In the genomic region with DNA sequence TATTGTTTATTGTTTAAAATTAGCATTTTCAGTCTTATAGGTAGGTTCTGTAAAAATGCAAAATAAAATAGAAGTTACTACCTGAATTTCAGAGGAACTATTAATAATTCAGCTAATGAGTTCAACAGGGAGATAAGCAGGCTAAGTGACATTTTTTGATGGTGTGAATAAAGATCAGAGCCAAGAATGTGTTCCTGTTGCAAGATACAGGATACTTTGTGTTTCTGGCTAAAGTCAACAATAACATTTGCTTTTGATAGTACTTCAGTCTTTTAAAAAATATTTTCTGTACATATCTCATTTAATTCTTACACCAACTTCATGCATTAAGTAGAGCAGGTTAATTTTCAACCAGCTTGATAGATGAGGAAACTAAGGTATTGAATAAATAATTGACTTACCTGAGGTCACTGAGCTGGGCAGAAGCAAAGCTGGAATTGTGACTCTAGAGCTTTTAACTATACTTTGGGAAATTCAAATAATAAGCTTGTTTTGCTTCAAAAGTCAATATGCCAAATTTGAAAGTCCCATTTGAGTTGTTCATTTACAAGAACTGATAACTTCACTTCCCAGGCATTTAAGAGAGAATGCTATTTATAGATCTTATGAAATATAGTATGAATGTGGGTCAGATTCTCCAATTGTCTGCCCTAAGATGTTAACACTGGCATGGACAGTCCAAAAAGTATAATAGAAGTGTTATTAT, we compare ENCODE assay signal across 14 cellular contexts. TPM values are rescaled to one million over a fixed set of nuclear protein-coding genes. Genes with fewer than 3 reads are reported as not detected.
DNase-seq lines count a peak whose midpoint lies in the region; ATAC-seq, FAIRE-seq and TF ChIP-seq lines count a peak whose summit lies in the region.
"Had no signal": no experiment of that assay in that cellular context is flagged by ENCODE, and none has a peak within 500 bp of the region (broad histone marks: within the 10 kb centered on the region; RNA-seq: fewer than 3 reads in every experiment).

No MANE protein-coding gene starts in this region.

- H3K27me3 ChIP-seq in breast epithelium (no peaks in the 10 kb centered on the region), GM12878 (replicated peaks in 1 of 2; ENCODE audit: control insufficient read depth in 2 of 2, insufficient read depth in 2 of 2, low read length in 1 of 2) (no peaks in the 10 kb centered on the region), suprapubic skin (no peaks in the 10 kb centered on the region)
- H3K27me3 ChIP-seq: ovary, uterus had no signal

- CTCF ChIA-PET in MCF 10A (lab: Yijun Ruan, JAX) (interaction anchor here (0.5 to 0.7 kb wide), 3 partner anchors 41 to 172 kb away, joined by 3 to 4 read pairs (median 3); no protein-coding TSS in a partner anchor), GM12878 (lab: Yijun Ruan, JAX) (interaction anchor here (1.1 to 1.2 kb wide), 2 partner anchors 120 to 129 kb away, joined by 3 to 4 read pairs; no protein-coding TSS in a partner anchor)

- H3K36me3 ChIP-seq in breast epithelium: no peaks in the 10 kb centered on the region
- peaks cover 3 to 4% of the 10 kb centered on the region in 2 experiments for H3K36me3 ChIP-seq in GM12878 (ENCODE audit: control insufficient read depth in 2 of 2, insufficient read depth in 2 of 2, low read length in 1 of 2)
- H3K36me3 ChIP-seq in suprapubic skin: peaks cover 19% of the 10 kb centered on the region
- H3K36me3 ChIP-seq: ovary, uterus had no signal

- H3K4me3 Mint-ChIP-seq in MCF 10A (ENCODE audit: unreplicated experiment): no peak overlapping the region
- H3K4me3 Mint-ChIP-seq: activated naive CD8-positive, alpha-beta T cell treated with anti-CD3 and anti-CD28 coated beads for 36 hours had no signal

- no peak for TF ChIP-seq RAD21 in GM12878 (IDR thresholded peaks at IDR 0.05; ENCODE audit: insufficient read depth, low read depth, low read length)

- no peak for FAIRE-seq in GM12878 (lab: Jason Lieb, UNC)

- H3K27ac ChIP-seq in breast epithelium (no peak overlapping the region), GM12878 (ENCODE audit: control insufficient read depth, insufficient read depth) (no peak overlapping the region), suprapubic skin (peak overlapping the region; percentile 16)
- H3K27ac ChIP-seq: ovary, uterus had no signal

- TF ChIP-seq EP300 in GM12878 (IDR thresholded peaks at IDR 0.05; ENCODE audit: borderline replicate concordance in 1 of 2, control insufficient read depth in 1 of 2, low read depth in 2 of 2, low read length in 2 of 2) (no peak), suprapubic skin (IDR thresholded peaks at IDR 0.05) (no peak)

- TF ChIP-seq CTCF in MCF 10A (IDR thresholded peaks at IDR 0.05; ENCODE audit: unreplicated experiment) (no peak), breast epithelium (IDR thresholded peaks at IDR 0.05) (no peak), GM12878 (IDR thresholded peaks at IDR 0.05 in 2 of 3, conservative IDR thresholded peaks at IDR 0.05 in 1 of 3; ENCODE audit: control insufficient read depth in 2 of 3, extremely low read depth in 1 of 3, insufficient read depth in 1 of 3, low read depth in 3 of 3, low read length in 3 of 3) (no peak), suprapubic skin (IDR thresholded peaks at IDR 0.05) (no peak)

- H3K4me2 ChIP-seq in GM12878 (ENCODE audit: control insufficient read depth, insufficient read depth): no peak overlapping the region

- POLR2A ChIA-PET in MCF 10A (lab: Yijun Ruan, JAX): interaction anchor here (2.2 kb wide), 1 partner anchor 25 kb away, joined by 8 read pairs; no protein-coding TSS in a partner anchor
- POLR2A ChIA-PET in GM12878 (lab: Charles Lee): interaction anchor here (0.6 to 4.5 kb wide), 5 partner anchors 12 to 129 kb away, joined by 3 to 50 read pairs (median 3); no protein-coding TSS in a partner anchor

- no peaks in the 10 kb centered on the region for H3K9me3 Mint-ChIP-seq in MCF 10A (ENCODE audit: unreplicated experiment)
- H3K9me3 Mint-ChIP-seq: activated naive CD8-positive, alpha-beta T cell treated with anti-CD3 and anti-CD28 coated beads for 36 hours had no signal

- H3K4me3 ChIP-seq in breast epithelium (no peak overlapping the region), GM12878 (no peak overlapping the region), suprapubic skin (no peak overlapping the region)
- H3K4me3 ChIP-seq: ovary, uterus had no signal

- H3K9me3 ChIP-seq in breast epithelium (no peaks in the 10 kb centered on the region), GM12878 (replicated peaks; ENCODE audit: control insufficient read depth, insufficient read depth, low read length) (no peaks in the 10 kb centered on the region), suprapubic skin (no peaks in the 10 kb centered on the region)
- H3K9me3 ChIP-seq: ovary, uterus had no signal

- H3K4me1 Mint-ChIP-seq in MCF 10A (ENCODE audit: insufficient read depth, unreplicated experiment): peaks cover 19% of the 10 kb centered on the region

- H3K9ac ChIP-seq in GM12878 (ENCODE audit: control insufficient read depth, insufficient read depth, low read length): no peak overlapping the region

- peaks cover 31% of the 10 kb centered on the region for H3K79me2 ChIP-seq in GM12878 (ENCODE audit: control insufficient read depth, insufficient read depth, low read length)

- BruUV-seq in MCF 10A (replicated peaks; lab: Mats Ljungman, UMichigan): no TSS peak
- BruUV-seq in GM12878 (replicated peaks; lab: Mats Ljungman, UMichigan): TSS peak; percentile 64

- SMC1A ChIA-PET in GM12878 (lab: Charles Lee; ENCODE audit: uncharacterized antibody, unreplicated experiment): interaction anchor here (0.8 to 9.1 kb wide), 14 partner anchors 14 to 623 kb away, joined by 3 to 112 read pairs (median 4); partner anchors contain the start of gene PRRX1

- no peaks in the 10 kb centered on the region for H3K27me3 Mint-ChIP-seq in MCF 10A (ENCODE audit: insufficient read depth, unreplicated experiment)
- H3K27me3 Mint-ChIP-seq: activated naive CD8-positive, alpha-beta T cell treated with anti-CD3 and anti-CD28 coated beads for 36 hours had no signal

- peak overlapping the region; percentile 26 for H3K27ac Mint-ChIP-seq in MCF 10A (ENCODE audit: low read depth, unreplicated experiment)
- H3K27ac Mint-ChIP-seq: activated naive CD8-positive, alpha-beta T cell treated with anti-CD3 and anti-CD28 coated beads for 36 hours had no signal

- peaks cover 38% of the 10 kb centered on the region for H3K36me3 Mint-ChIP-seq in MCF 10A (ENCODE audit: insufficient read depth, unreplicated experiment)

- RAD21 ChIA-PET in GM12878 (lab: Charles Lee; ENCODE audit: unreplicated experiment): interaction anchor here (0.8 to 2.5 kb wide), 12 partner anchors 26 to 470 kb away, joined by 3 to 13 read pairs (median 4); partner anchors contain the start of genes KIFAP3 and PRRX1

- H4K20me1 ChIP-seq in GM12878 (ENCODE audit: control insufficient read depth, insufficient read depth): no peaks in the 10 kb centered on the region

- DNase-seq in MCF 10A (ENCODE audit: unreplicated experiment) (peak; percentile 49), breast epithelium (ENCODE audit: low spot score in 2 of 2) (no peak), GM12878 (ENCODE audit: low read depth, low spot score) (no peak), iris pigment epithelial cell (ENCODE audit: low read depth) (peak; percentile 77), suprapubic skin (ENCODE audit: low spot score in 2 of 2) (no peak), cerebellar nuclear complex (lab: John Stamatoyannopoulos, UW) (no peak), HuH-7 (ENCODE audit: low spot score) (no peak), NCI-H1105 (lab: John Stamatoyannopoulos, UW) (no peak)
- DNase-seq: activated naive CD8-positive, alpha-beta T cell treated with anti-CD3 and anti-CD28 coated beads for 36 hours; NCI-H1048; NCI-H2227 treated with DMSO at 0.1 percent for 48 hours; ovary; stimulated activated CD4-positive, alpha-beta T cell treated with anti-CD3 and anti-CD28 coated beads, Interleukin-1b, Interleukin-23, amount 100 ng/mL, for 48 hours; uterus had no signal

- H3K4me1 ChIP-seq in breast epithelium (peaks cover 0 to 4% of the 10 kb centered on the region in 2 donors), GM12878 (ENCODE audit: control insufficient read depth, insufficient read depth, low read length) (no peaks in the 10 kb centered on the region), suprapubic skin (peaks cover 23% of the 10 kb centered on the region)

- in situ Hi-C loops in GM12878 (cut with MboI): loop anchor here (10.0 kb wide), 1 partner anchor 463 kb away; the partner anchor contains the start of gene KIFAP3

- ATAC-seq in GM12878: no peak

- H2AFZ ChIP-seq in GM12878 (ENCODE audit: control insufficient read depth, low read depth, low read length): no peak overlapping the region

- no peak for TF ChIP-seq POLR2A in breast epithelium (IDR thresholded peaks at IDR 0.05)
- no peak for TF ChIP-seq POLR2A in GM12878 (IDR thresholded peaks at IDR 0.05; ENCODE audit: low read depth, low read length)
- TF ChIP-seq POLR2A in suprapubic skin (IDR thresholded peaks at IDR 0.05): no peak

- intact Hi-C loops in MCF 10A (cut with micrococcal nuclease): no loop called here
- intact Hi-C loops in breast epithelium (cut with DNase I; ENCODE audit: low total_unique reads): no loop called here
- intact Hi-C loops in GM12878 (cut with micrococcal nuclease; ENCODE audit: unreplicated experiment): loop anchor here (2.0 to 10.0 kb wide), 5 partner anchors 127 to 833 kb away; partner anchors contain the start of gene PRRX1

TF ChIP-seq in GM12878, 131 proteins besides CTCF, POLR2A, EP300 and RAD21 (continues in another document):
- TF ChIP-seq PAX5 (IDR thresholded peaks at IDR 0.05; ENCODE audit: borderline replicate concordance, low read depth, low read length) (no peak), FOXM1 (IDR thresholded peaks at IDR 0.05; ENCODE audit: low read depth, low read length) (no peak)

RNA-seq across cellular contexts. Expression of gene GORAB, which starts 6.0 kb away (rescaled TPM):
- total RNA-seq in MCF 10A (2022) (14.0 and 15.1 TPM in 2 replicates), breast epithelium (10 to 100 TPM; 14.1 to 19.8 (median 16.1) TPM), GM12878 (2014; rRNA removed) (11.5 and 11.8 TPM in 2 replicates), GM12878 (2014; rRNA removed; fragmentation: Illumina TruSeq; extraction: Trizol) (10.5 and 13.0 TPM in 2 replicates), GM12878 (2021) (9.0 and 10.2 TPM in 2 replicates), suprapubic skin (10 to 100 TPM in 1 of 4 donors, 1 to 10 TPM in 3; 3.5 to 10.5 (median 7.7) TPM)
- total RNA-seq in GM12878 (2013; cell fraction: nucleolus; rRNA removed): 56.4 and 59.5 TPM in 2 replicates
- polyA plus RNA-seq in GM12878 (2011; ENCODE audit: low read depth): 6.6 TPM
- polyA plus RNA-seq in GM12878 (2011; rRNA removed) (38.6 and 50.8 TPM in 2 replicates), GM12878 (2014; fragmentation: Illumina TruSeq; extraction: Trizol) (15.9 and 16.2 TPM in 2 replicates), GM12878 (2014; fragmentation: Nextera tagmentation; extraction: Ambion mirVana) (1 to 10 TPM; 5.5 to 7.6 TPM), GM12878 (2014; rRNA removed) (11.4 and 12.8 TPM in 2 replicates), GM12878 (2016; fragmentation: Nextera tagmentation; extraction: Ambion mirVana) (1 to 10 TPM; 9.3 to 9.7 TPM)
- polyA plus RNA-seq in GM12878 (2011; cell fraction: cytosol; rRNA removed): 11.3 and 11.4 TPM in 2 replicates
- 37.0 and 52.2 TPM in 2 replicates for polyA plus RNA-seq in GM12878 (2011; cell fraction: nucleus; rRNA removed)
- polyA plus RNA-seq in GM12878 (2012): 9.5 and 10.7 TPM in 2 replicates
- 20.6 and 24.1 TPM in 2 replicates for polyA minus RNA-seq in GM12878 (2011; rRNA and poly(A)+ RNA removed)
- polyA minus RNA-seq in GM12878 (2011; cell fraction: cytosol; rRNA and poly(A)+ RNA removed): 8.9 and 9.2 TPM in 2 replicates
- 28.0 and 33.8 TPM in 2 replicates for polyA minus RNA-seq in GM12878 (2011; cell fraction: nucleus; rRNA and poly(A)+ RNA removed)

Comparison
In these comparisons a context has a peak if more than half of its experiments do, and no peak if none do; other contexts are left out.
1. DNase-seq: peak in MCF 10A (single experiment) and iris pigment epithelial cell (single experiment); none in breast epithelium (0 of 2), GM12878 (single experiment), suprapubic skin (0 of 2), cerebellar nuclear complex (0 of 2), HuH-7 (single experiment) and NCI-H1105 (single experiment).